7 cellular contexts compared by ENCODE assay signal in genomic region chr11:64971421-64972233, GRCh38. TPM values are rescaled to one million over a fixed set of nuclear protein-coding genes. Genes with fewer than 3 reads are reported as not detected.
DNase-seq lines count a peak whose midpoint lies in the region; ATAC-seq and TF ChIP-seq lines count a peak whose summit lies in the region.

Gene MAJIN, minus strand, starts transcription at chr11:64972108. Its CDS starts 12,703 bp downstream, at chr11:64959405.

- peaks cover 9% of the 10 kb centered on the region for H3K27me3 Mint-ChIP-seq in neural progenitor cell (ENCODE audit: insufficient read depth, low read depth)

- DNase-seq in NCI-H2029 (lab: John Stamatoyannopoulos, UW) (peak; percentile 64), activated T-helper 1 cell treated with Interleukin-2 at 50 U/mL for 16 hours (ENCODE audit: low read depth) (peak; percentile 84), fibroblast of gingiva (ENCODE audit: low read depth) (peak; percentile 16), neural progenitor cell (ENCODE audit: low spot score) (peak; percentile 63), BE2C (no peak), NCI-H2081 treated with DMSO at 0.1 percent for 48 hours (lab: John Stamatoyannopoulos, UW) (no peak)
- DNase-seq in stimulated activated effector memory CD8-positive, alpha-beta T cell treated with anti-CD3 and anti-CD28 coated beads, Interleukin-12 subunit alpha, Interleukin-12 subunit beta, amount 100 ng/mL, for 72 hours (ENCODE audit: low spot score in 2 of 2) = peak; percentile 74 to 81

- no peak within 1 kb of the TSS for H3K4me2 ChIP-seq in neural progenitor cell

- H3K36me3 Mint-ChIP-seq in neural progenitor cell = no peaks in the 10 kb centered on the region
- no peaks in the 10 kb centered on the region for H3K36me3 Mint-ChIP-seq in stimulated activated effector memory CD8-positive, alpha-beta T cell treated with anti-CD3 and anti-CD28 coated beads, Interleukin-12 subunit alpha, Interleukin-12 subunit beta, amount 100 ng/mL, for 72 hours

- TF ChIP-seq CTCF in neural progenitor cell (IDR thresholded peaks at IDR 0.05) (no peak), BE2C (IDR thresholded peaks at IDR 0.05; ENCODE audit: low read depth, low read length) (no peak)

- H3K9me3 ChIP-seq in neural progenitor cell (ENCODE audit: low read depth) = no peaks in the 10 kb centered on the region
- no peaks in the 10 kb centered on the region for H3K9me3 ChIP-seq in BE2C

- no peak within 1 kb of the TSS for H3K27ac Mint-ChIP-seq in neural progenitor cell
- H3K27ac Mint-ChIP-seq in stimulated activated effector memory CD8-positive, alpha-beta T cell treated with anti-CD3 and anti-CD28 coated beads, Interleukin-12 subunit alpha, Interleukin-12 subunit beta, amount 100 ng/mL, for 72 hours = peak within 1 kb of the TSS; percentile 84

- H3K36me3 ChIP-seq in neural progenitor cell = no peaks in the 10 kb centered on the region
- no peaks in the 10 kb centered on the region for H3K36me3 ChIP-seq in BE2C

- H3K4me3 ChIP-seq in neural progenitor cell (no peak within 1 kb of the TSS), BE2C (ENCODE audit: low read depth, low read length) (no peak within 1 kb of the TSS)

- no peak within 1 kb of the TSS for H3K27ac ChIP-seq in neural progenitor cell

- H3K9me3 Mint-ChIP-seq in neural progenitor cell = no peaks in the 10 kb centered on the region
- H3K9me3 Mint-ChIP-seq in stimulated activated effector memory CD8-positive, alpha-beta T cell treated with anti-CD3 and anti-CD28 coated beads, Interleukin-12 subunit alpha, Interleukin-12 subunit beta, amount 100 ng/mL, for 72 hours = no peaks in the 10 kb centered on the region

- no peak within 1 kb of the TSS for H3K9ac ChIP-seq in neural progenitor cell

- H4K20me1 ChIP-seq in neural progenitor cell (ENCODE audit: low read depth) = no peaks in the 10 kb centered on the region

- ATAC-seq in stimulated activated effector memory CD8-positive, alpha-beta T cell treated with anti-CD3 and anti-CD28 coated beads, Interleukin-12 subunit alpha, Interleukin-12 subunit beta, amount 100 ng/mL, for 72 hours = peak; percentile 64

- H3K4me1 ChIP-seq in neural progenitor cell (no peaks in the 10 kb centered on the region), BE2C (no peaks in the 10 kb centered on the region)

- peak within 1 kb of the TSS; percentile 68 for H2AFZ ChIP-seq in neural progenitor cell (replicated peaks)

- no peak within 1 kb of the TSS for H3K4me3 Mint-ChIP-seq in neural progenitor cell
- peak within 1 kb of the TSS; percentile 55 for H3K4me3 Mint-ChIP-seq in stimulated activated effector memory CD8-positive, alpha-beta T cell treated with anti-CD3 and anti-CD28 coated beads, Interleukin-12 subunit alpha, Interleukin-12 subunit beta, amount 100 ng/mL, for 72 hours

- H3K27me3 ChIP-seq in neural progenitor cell (peaks cover 4% of the 10 kb centered on the region), BE2C (no peaks in the 10 kb centered on the region)

- no peaks in the 10 kb centered on the region for H3F3A ChIP-seq in neural progenitor cell (ENCODE audit: low read depth)

- H3K79me2 ChIP-seq in neural progenitor cell (ENCODE audit: low read depth) = no peaks in the 10 kb centered on the region

- H3K4me1 Mint-ChIP-seq in neural progenitor cell = no peaks in the 10 kb centered on the region
- H3K4me1 Mint-ChIP-seq in stimulated activated effector memory CD8-positive, alpha-beta T cell treated with anti-CD3 and anti-CD28 coated beads, Interleukin-12 subunit alpha, Interleukin-12 subunit beta, amount 100 ng/mL, for 72 hours = peaks cover 37% of the 10 kb centered on the region

RNA-seq across cellular contexts. Expression of gene MAJIN, which starts in this region (rescaled TPM):
- 0.06 TPM in 1 of 2 replicates, not detected in the other for total RNA-seq in neural progenitor cell (ENCODE audit: low replicate concordance)
- not detected for polyA plus RNA-seq in BE2C (2012; ENCODE audit: insufficient read depth, insufficient read length, low read depth)

Comparison
In these comparisons a context has a peak if more than half of its experiments do, and no peak if none do; other contexts are left out.
1. Peak in DNase-seq in neural progenitor cell; RNA of the gene not detected or under 1 TPM.
2. DNase-seq: peak in NCI-H2029 (single experiment), activated T-helper 1 cell treated with Interleukin-2 at 50 U/mL for 16 hours (single experiment), fibroblast of gingiva (single experiment) and stimulated activated effector memory CD8-positive, alpha-beta T cell treated with anti-CD3 and anti-CD28 coated beads, Interleukin-12 subunit alpha, Interleukin-12 subunit beta, amount 100 ng/mL, for 72 hours (2 of 2); none in BE2C (single experiment) and NCI-H2081 treated with DMSO at 0.1 percent for 48 hours (single experiment).